24 cellular contexts compared by ENCODE assay signal in the genomic region with DNA sequence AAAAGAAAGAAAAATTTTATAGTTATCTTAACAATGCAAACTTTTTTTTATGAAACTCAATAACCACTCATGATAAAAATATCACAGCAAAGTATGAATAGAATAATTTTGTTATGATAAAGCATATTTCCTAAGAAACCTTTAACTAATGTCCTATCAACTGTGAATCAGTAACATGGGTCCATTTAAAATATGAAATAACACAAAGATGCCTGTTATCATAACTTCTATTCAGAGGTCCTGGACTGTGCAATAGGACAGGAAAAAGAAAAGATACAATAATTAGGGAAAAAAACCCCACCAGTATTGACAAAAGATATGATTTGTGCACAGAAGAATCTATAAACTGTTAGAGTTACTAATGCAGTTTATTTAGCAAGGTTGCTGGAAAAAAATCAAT.
DNase-seq lines count a peak whose midpoint lies in the region; ATAC-seq, FAIRE-seq and TF ChIP-seq lines count a peak whose summit lies in the region.
"Had no signal": no experiment of that assay in that cellular context is flagged by ENCODE, and none has a peak within 500 bp of the region (broad histone marks: within the 10 kb centered on the region; RNA-seq: fewer than 3 reads in every experiment).

No MANE protein-coding gene starts in this region.

- BruUV-seq in HepG2 (replicated peaks; lab: Mats Ljungman, UMichigan) (no TSS peak), K562 (replicated peaks; lab: Mats Ljungman, UMichigan) (no TSS peak), Caco-2 (replicated peaks; lab: Mats Ljungman, UMichigan) (no TSS peak)

- H3K4me3 Mint-ChIP-seq in CD4-positive, alpha-beta T cell, result no peak overlapping the region
- no peak overlapping the region for H3K4me3 Mint-ChIP-seq in WTC11
- no peak overlapping the region for H3K4me3 Mint-ChIP-seq in Caco-2 (ENCODE audit: unreplicated experiment)
- H3K4me3 Mint-ChIP-seq in T-helper 17 cell, result no peak overlapping the region
- H3K4me3 Mint-ChIP-seq: CD14-positive monocyte; CD4-positive, alpha-beta memory T cell; GM23338; H9; HFFc6 had no signal

- H3K36me3 ChIP-seq in HepG2 (replicated peaks in 1 of 2; ENCODE audit: control insufficient read depth in 1 of 2, insufficient read depth in 2 of 2, low read length in 2 of 2) (peaks cover 12 to 54% of the 10 kb centered on the region in 2 experiments), right lobe of liver (peaks cover 0 to 3% (median 0%) of the 10 kb centered on the region in 4 donors), K562 (ENCODE audit: control insufficient read depth, insufficient read depth, low read length) (no peaks in the 10 kb centered on the region), kidney (ENCODE audit: control insufficient read depth in 1 of 2, insufficient read depth in 2 of 2, low read length in 2 of 2) (no peaks in the 10 kb centered on the region), Caco-2 (ENCODE audit: control insufficient read depth, insufficient read depth, low read length) (peaks cover 3% of the 10 kb centered on the region)

- no peak overlapping the region for H3K27ac Mint-ChIP-seq in CD4-positive, alpha-beta T cell
- no peak overlapping the region for H3K27ac Mint-ChIP-seq in WTC11
- H3K27ac Mint-ChIP-seq in Caco-2 (ENCODE audit: unreplicated experiment), result no peak overlapping the region
- H3K27ac Mint-ChIP-seq in T-helper 17 cell, result no peak overlapping the region
- H3K27ac Mint-ChIP-seq: CD4-positive, alpha-beta memory T cell; GM23338; H9; HFFc6 had no signal

- H3K9me1 ChIP-seq in K562 (ENCODE audit: control insufficient read depth, insufficient read depth, low read length), result no peaks in the 10 kb centered on the region

- H3K27me3 Mint-ChIP-seq in CD4-positive, alpha-beta T cell, result no peaks in the 10 kb centered on the region
- H3K27me3 Mint-ChIP-seq in WTC11 (ENCODE audit: low read depth) (no peaks in the 10 kb centered on the region), Caco-2 (ENCODE audit: insufficient read depth, unreplicated experiment) (no peaks in the 10 kb centered on the region), T-helper 17 cell (no peaks in the 10 kb centered on the region)
- H3K27me3 Mint-ChIP-seq: CD4-positive, alpha-beta memory T cell had no signal

- TF ChIP-seq EP300 in HepG2 (IDR thresholded peaks at IDR 0.05; ENCODE audit: low read depth in 2 of 2, low read length in 2 of 2) (no peak), HepG2 (CRISPR knock-in tag; IDR thresholded peaks at IDR 0.05; ENCODE audit: borderline replicate concordance) (no peak), K562 (IDR thresholded peaks at IDR 0.05; ENCODE audit: low read length) (no peak)

- POLR2A ChIA-PET in HepG2 (lab: Yijun Ruan, JAX), result no interaction called here
- POLR2A ChIA-PET in K562 (lab: Yijun Ruan, JAX), result interaction anchor here (0.6 kb wide), 1 partner anchor 504 kb away, joined by 4 read pairs; no protein-coding TSS in a partner anchor
- POLR2A ChIA-PET in CD4-positive, alpha-beta T cell (lab: Charles Lee), result no interaction called here
- POLR2A ChIA-PET in WTC11 (lab: Charles Lee), result no interaction called here
- POLR2A ChIA-PET in Caco-2 (lab: Charles Lee), result no interaction called here

- no peak for FAIRE-seq in HepG2 (lab: Jason Lieb, UNC)
- no peak for FAIRE-seq in K562 (lab: Jason Lieb, UNC)
- FAIRE-seq in kidney (lab: Jason Lieb, UNC), result peak; percentile 71
- FAIRE-seq: GM12878 had no signal

- H3K4me2 ChIP-seq in HepG2 (ENCODE audit: low read depth, low read length) (no peak overlapping the region), K562 (ENCODE audit: insufficient read depth, low read length) (no peak overlapping the region)
- H3K4me2 ChIP-seq: BLaER1 treated with 17β-estradiol and CSF1 and Interleukin-3, amounts not matched to agents 10 nM and 100 nM; GM23338 had no signal

- H3K4me1 ChIP-seq in HepG2 (ENCODE audit: insufficient read depth, low read length), result peaks cover 7% of the 10 kb centered on the region
- peaks cover 0 to 20% (median 4%) of the 10 kb centered on the region in 4 donors for H3K4me1 ChIP-seq in right lobe of liver
- no peaks in the 10 kb centered on the region for H3K4me1 ChIP-seq in K562 (replicated peaks in 1 of 2; ENCODE audit: control insufficient read depth in 2 of 2, insufficient read depth in 2 of 2, low read length in 2 of 2)
- H3K4me1 ChIP-seq in kidney (ENCODE audit: control insufficient read depth in 1 of 2, insufficient read depth in 1 of 2, low read depth in 1 of 2, low read length in 2 of 2), result no peaks in the 10 kb centered on the region
- H3K4me1 ChIP-seq in Caco-2, result peaks cover 5% of the 10 kb centered on the region
- H3K4me1 ChIP-seq: BE2C had no signal

- no peak overlapping the region for H2AFZ ChIP-seq in HepG2 (ENCODE audit: low read length)
- H2AFZ ChIP-seq in K562 (ENCODE audit: low read depth, low read length), result no peak overlapping the region
- H2AFZ ChIP-seq: GM23338 had no signal

- H3K9me3 ChIP-seq in HepG2 (ENCODE audit: low read length), result peaks cover 19% of the 10 kb centered on the region
- H3K9me3 ChIP-seq in right lobe of liver, result no peaks in the 10 kb centered on the region
- H3K9me3 ChIP-seq in K562 (replicated peaks; ENCODE audit: control insufficient read depth, insufficient read depth, low read depth, low read length), result no peaks in the 10 kb centered on the region; the same call in 1 of the 2 replicates
- no peaks in the 10 kb centered on the region for H3K9me3 ChIP-seq in kidney (ENCODE audit: control insufficient read depth in 1 of 2, low read length in 2 of 2)
- H3K9me3 ChIP-seq in CD4-positive, alpha-beta T cell (ENCODE audit: control insufficient read depth, low read length), result peaks cover 12% of the 10 kb centered on the region
- peaks cover 7% of the 10 kb centered on the region for H3K9me3 ChIP-seq in Caco-2
- H3K9me3 ChIP-seq in T-helper 17 cell (ENCODE audit: control insufficient read depth, low read length, poor library complexity, severe bottlenecking), result no peaks in the 10 kb centered on the region
- H3K9me3 ChIP-seq: BE2C had no signal

- H4K20me1 ChIP-seq in HepG2 (ENCODE audit: insufficient read depth, low read length) (no peaks in the 10 kb centered on the region), K562 (replicated peaks; ENCODE audit: control insufficient read depth, insufficient read depth, low read length) (no peaks in the 10 kb centered on the region)
- H4K20me1 ChIP-seq: BLaER1 treated with 17β-estradiol and CSF1 and Interleukin-3, amounts not matched to agents 10 nM and 100 nM had no signal

- H3K27ac ChIP-seq in HepG2 (ENCODE audit: extremely low read length, insufficient read depth, low read length) (no peak overlapping the region), right lobe of liver (no peak overlapping the region), K562 (ENCODE audit: extremely low read depth, low read depth, low read length) (no peak overlapping the region), kidney (ENCODE audit: low read depth in 2 of 2, low read length in 2 of 2) (no peak overlapping the region)
- no peak overlapping the region for H3K27ac ChIP-seq in CD4-positive, alpha-beta T cell (ENCODE audit: low read depth, low read length)
- H3K27ac ChIP-seq: 22Rv1; BLaER1 treated with 17β-estradiol and CSF1 and Interleukin-3, amounts not matched to agents 10 nM and 100 nM had no signal

- peaks cover 90% of the 10 kb centered on the region for H3K36me3 Mint-ChIP-seq in CD4-positive, alpha-beta T cell (ENCODE audit: low read depth)
- H3K36me3 Mint-ChIP-seq in WTC11, result peaks cover 70% of the 10 kb centered on the region
- H3K36me3 Mint-ChIP-seq in Caco-2 (ENCODE audit: insufficient read depth, unreplicated experiment), result no peaks in the 10 kb centered on the region
- H3K36me3 Mint-ChIP-seq in T-helper 17 cell (ENCODE audit: low read depth), result peaks cover 9% of the 10 kb centered on the region

- intact Hi-C loops in HepG2 (cut with micrococcal nuclease; ENCODE audit: unreplicated experiment) (no loop called here), right lobe of liver (cut with DNase I) (loop anchor here in 1 of 2 donors (10.0 kb wide), 1 partner anchor 137 kb away; no protein-coding TSS in a partner anchor), K562 (cut with micrococcal nuclease) (no loop called here), kidney (cut with DNase I) (no loop called here), Caco-2 (cut with micrococcal nuclease; ENCODE audit: unreplicated experiment) (no loop called here)
- intact Hi-C loops in CD4-positive, alpha-beta T cell (cut with DNase I, micrococcal nuclease), result loop anchor here in 1 of 2 experiments (10.0 kb wide), 1 partner anchor 147 kb away; no protein-coding TSS in a partner anchor

- H3K27me3 ChIP-seq in HepG2 (ENCODE audit: control insufficient read depth in 1 of 2, insufficient read depth in 2 of 2, low read length in 2 of 2) (no peaks in the 10 kb centered on the region), right lobe of liver (no peaks in the 10 kb centered on the region), K562 (ENCODE audit: control insufficient read depth in 2 of 2, insufficient read depth in 2 of 2, low read length in 2 of 2) (no peaks in the 10 kb centered on the region), Caco-2 (replicated peaks; ENCODE audit: control insufficient read depth, insufficient read depth, low read length) (no peaks in the 10 kb centered on the region)
- H3K27me3 ChIP-seq in CD4-positive, alpha-beta T cell (ENCODE audit: control insufficient read depth, insufficient read depth, low read length), result no peaks in the 10 kb centered on the region
- H3K27me3 ChIP-seq: BE2C; BLaER1 treated with 17β-estradiol and CSF1 and Interleukin-3, amounts not matched to agents 10 nM and 100 nM had no signal

- no peak for ATAC-seq in HepG2
- no peak for ATAC-seq in right lobe of liver
- ATAC-seq in K562, result no peak
- ATAC-seq in CD4-positive, alpha-beta T cell (ENCODE audit: poor library complexity), result no peak
- ATAC-seq in WTC11, result no peak
- no peak for ATAC-seq in T-helper 17 cell
- ATAC-seq: GM12878, GM23338, HCT116 had no signal

- H3K4me1 Mint-ChIP-seq in CD4-positive, alpha-beta T cell (ENCODE audit: low read depth), result peaks cover 18% of the 10 kb centered on the region
- H3K4me1 Mint-ChIP-seq in WTC11, result peaks cover 13% of the 10 kb centered on the region
- no peaks in the 10 kb centered on the region for H3K4me1 Mint-ChIP-seq in Caco-2 (ENCODE audit: low read depth, unreplicated experiment)
- H3K4me1 Mint-ChIP-seq in T-helper 17 cell, result peaks cover 5% of the 10 kb centered on the region

- H3K79me2 ChIP-seq in HepG2 (ENCODE audit: insufficient read depth, low read length) (no peaks in the 10 kb centered on the region), K562 (ENCODE audit: control insufficient read depth, insufficient read depth, low read length) (no peaks in the 10 kb centered on the region)

- in situ Hi-C loops in HepG2 (cut with HindIII; ENCODE audit: extremely low pct_ligation_motif_present, low pct_unique_long_range_greater_than_20kb) (no loop called here), K562 (cut with MboI) (no loop called here)

- no peak overlapping the region for H3K4me3 ChIP-seq in HepG2 (replicated peaks in 1 of 3; ENCODE audit: insufficient read depth in 1 of 3, low read depth in 2 of 3, low read length in 3 of 3)
- no peak overlapping the region for H3K4me3 ChIP-seq in right lobe of liver
- no peak overlapping the region for H3K4me3 ChIP-seq in K562
- no peak overlapping the region for H3K4me3 ChIP-seq in kidney (ENCODE audit: low read length in 2 of 2)
- no peak overlapping the region for H3K4me3 ChIP-seq in Caco-2 (ENCODE audit: low read depth, low read length)
- H3K4me3 ChIP-seq: BLaER1 treated with 17β-estradiol and CSF1 and Interleukin-3, amounts not matched to agents 10 nM and 100 nM; GM12878; GM23338 had no signal

- no peak for DNase-seq in HepG2 (ENCODE audit: low spot score)
- DNase-seq in right lobe of liver, result no peak
- DNase-seq in K562 (ENCODE audit: extremely low read depth in 1 of 4, low spot score in 3 of 4), result no peak
- no peak for DNase-seq in kidney
- no peak for DNase-seq in CD4-positive, alpha-beta T cell
- DNase-seq in WTC11 (ENCODE audit: low spot score), result no peak
- DNase-seq in Caco-2, result no peak
- no peak for DNase-seq in T-helper 17 cell
- DNase-seq: ACHN; AML-193; BE2C; CD4-positive, alpha-beta memory T cell; COR-L47; DMS153; DND-41; GDM1; H9; HFFc6 had no signal

- TF ChIP-seq POLR2A in HepG2 (IDR thresholded peaks at IDR 0.05; ENCODE audit: insufficient read depth in 1 of 2, low read depth in 2 of 2, low read length in 2 of 2) (no peak), right lobe of liver (IDR thresholded peaks at IDR 0.05) (no peak), K562 (conservative IDR thresholded peaks at IDR 0.05) (no peak)

- H3K9ac ChIP-seq in HepG2 (ENCODE audit: insufficient read depth, low read depth, low read length), result no peak overlapping the region
- no peak overlapping the region for H3K9ac ChIP-seq in K562 (ENCODE audit: insufficient read depth in 1 of 2, low read depth in 2 of 2, low read length in 2 of 2)
- H3K9ac ChIP-seq in kidney (ENCODE audit: low read length in 2 of 2), result no peak overlapping the region
- H3K9ac ChIP-seq: BLaER1 treated with 17β-estradiol and CSF1 and Interleukin-3, amounts not matched to agents 10 nM and 100 nM had no signal

- H3K9me3 Mint-ChIP-seq in CD4-positive, alpha-beta T cell, result peaks cover 4% of the 10 kb centered on the region
- peaks cover 31% of the 10 kb centered on the region for H3K9me3 Mint-ChIP-seq in WTC11
- H3K9me3 Mint-ChIP-seq in Caco-2 (ENCODE audit: unreplicated experiment), result peaks cover 9% of the 10 kb centered on the region
- H3K9me3 Mint-ChIP-seq: HFFc6 had no signal

- TF ChIP-seq CTCF in HepG2 (CRISPR knock-in tag; IDR thresholded peaks at IDR 0.05) (no peak), right lobe of liver (IDR thresholded peaks at IDR 0.05) (no peak), K562 (IDR thresholded peaks at IDR 0.05 in 2 of 3, conservative IDR thresholded peaks at IDR 0.05 in 1 of 3; ENCODE audit: insufficient read depth in 2 of 3, low read depth in 1 of 3, low read length in 3 of 3) (no peak), kidney (IDR thresholded peaks at IDR 0.05; ENCODE audit: borderline replicate concordance, extremely low read depth, insufficient read depth) (no peak), WTC11 (IDR thresholded peaks at IDR 0.05) (no peak), Caco-2 (IDR thresholded peaks at IDR 0.05; ENCODE audit: insufficient read depth in 1 of 2, low read depth in 1 of 2, low read length in 1 of 2, severe bottlenecking in 1 of 2, unreplicated experiment in 1 of 2) (no peak)
- no peak for TF ChIP-seq CTCF in CD4-positive, alpha-beta T cell (IDR thresholded peaks at IDR 0.05)

- TF ChIP-seq RAD21 in HepG2 (CRISPR knock-in tag; IDR thresholded peaks at IDR 0.05) (no peak), K562 (CRISPR knock-in tag; conservative IDR thresholded peaks at IDR 0.05 in 1 of 2, IDR thresholded peaks at IDR 0.05 in 1 of 2) (no peak)

- CTCF ChIA-PET in HepG2 (lab: Yijun Ruan, JAX; ENCODE audit: low intra/inter-chr PET ratio, low total read pairs) (no interaction called here), K562 (lab: Yijun Ruan, JAX; ENCODE audit: low intra/inter-chr PET ratio) (no interaction called here), WTC11 (lab: Charles Lee) (no interaction called here), Caco-2 (lab: Charles Lee) (no interaction called here)
- CTCF ChIA-PET in CD4-positive, alpha-beta T cell (lab: Charles Lee), result no interaction called here

Comparison
In these comparisons a context has a peak if more than half of its experiments do, and no peak if none do; other contexts are left out.
1. Of the 241 proteins assayed by ChIP-seq in both HepG2 and K562: peak only in HepG2: KDM1A; only in K562: none; in both: none; in neither: 240.